ENCODE assay signal across 8 cellular contexts in the genomic region with DNA sequence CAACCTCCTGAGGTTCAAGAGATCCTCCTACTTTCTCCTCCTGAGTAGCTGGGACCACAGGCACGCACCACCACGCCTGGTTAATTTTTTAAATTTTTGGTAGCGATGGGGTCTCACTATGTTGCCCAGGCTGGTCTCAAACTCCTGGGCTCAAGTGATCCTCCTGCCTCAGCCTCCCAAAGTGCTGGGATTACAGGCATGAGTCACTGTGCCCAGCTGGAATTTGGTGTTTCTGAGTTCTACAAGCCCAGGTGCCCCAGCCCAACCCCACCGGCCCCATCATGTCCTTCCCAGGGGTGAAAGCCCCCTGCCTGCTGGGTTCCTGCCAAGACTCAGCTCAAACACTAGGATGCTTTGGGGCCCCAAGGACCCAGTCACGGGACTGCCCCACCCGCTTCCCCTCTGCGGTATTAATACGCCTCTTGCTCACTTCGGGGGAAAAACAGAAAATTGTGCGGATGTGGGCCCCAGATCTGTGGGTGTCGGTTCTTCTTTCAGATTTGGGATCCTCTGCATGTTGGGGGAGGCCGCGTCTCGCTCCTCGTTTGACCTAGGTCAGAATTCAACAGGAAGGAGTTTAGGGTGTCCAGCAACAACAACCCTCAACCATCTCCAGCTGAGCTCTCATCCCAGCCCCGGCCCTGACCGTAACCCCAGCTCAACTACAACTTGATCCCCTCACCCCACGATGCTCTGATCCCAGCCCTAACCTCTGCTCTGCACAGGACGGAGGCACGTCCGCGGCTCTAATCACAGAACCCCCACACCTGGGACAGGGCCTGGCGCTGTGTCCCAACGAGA. TPM values are rescaled to one million over a fixed set of nuclear protein-coding genes. Genes with fewer than 3 reads are reported as not detected.
A peak's percentile ranks its signal among the peaks of the same experiment; 100 is the strongest.
DNase-seq lines count a peak whose midpoint lies in the region; ATAC-seq, FAIRE-seq and TF ChIP-seq lines count a peak whose summit lies in the region.

No MANE protein-coding gene starts in this region.

- peak overlapping the region; percentile 88 for H3K27ac Mint-ChIP-seq in activated T-cell treated with anti-CD3 and anti-CD28 coated beads, Interleukin-2, amount 50 U/mL, for 24 hours
- H3K27ac Mint-ChIP-seq in naive B cell = peak overlapping the region; percentile 99 to 100 (median 100)

- H3K27me3 Mint-ChIP-seq in activated T-cell treated with anti-CD3 and anti-CD28 coated beads, Interleukin-2, amount 50 U/mL, for 24 hours = peaks cover 3% of the 10 kb centered on the region
- H3K27me3 Mint-ChIP-seq in naive B cell = no peaks in the 10 kb centered on the region

- H2AFZ ChIP-seq in mammary epithelial cell (ENCODE audit: low read depth, low read length) = no peak overlapping the region

- no peak overlapping the region for H3K4me2 ChIP-seq in mammary epithelial cell (ENCODE audit: insufficient read depth, low read depth, low read length)

- H3K79me2 ChIP-seq in mammary epithelial cell (ENCODE audit: insufficient read depth, low read length) = no peaks in the 10 kb centered on the region

- TF ChIP-seq POLR2A in NB4 (IDR thresholded peaks at IDR 0.05; ENCODE audit: extremely low read depth, insufficient read length) (no peak), testis (IDR thresholded peaks at IDR 0.05) (no peak)

- dilution Hi-C loops in mammary epithelial cell (cut with HindIII; ENCODE audit: low sequenced_read_pairs) = no loop called here

- no peak overlapping the region for H3K9ac ChIP-seq in mammary epithelial cell (ENCODE audit: insufficient read depth, low read length)

- 71 to 72% methylated on average over 24 of the region's 24 CpGs for WGBS in testis, 2 donors
- WGBS in mammary epithelial cell (ENCODE audit: low coverage, missing lambda C conversion rate) = 49% methylated on average over 17 of the region's 24 CpGs

- in situ Hi-C loops in mammary epithelial cell (cut with MboI; ENCODE audit: low sequenced_read_pairs in 2 of 2) = no loop called here

- H3K27me3 ChIP-seq in testis = no peaks in the 10 kb centered on the region
- H3K27me3 ChIP-seq in mammary epithelial cell (ENCODE audit: insufficient read depth, low read length) = no peaks in the 10 kb centered on the region

- BruUV-seq in mammary epithelial cell (replicated peaks; lab: Mats Ljungman, UMichigan) = no TSS peak

- CTCF ChIA-PET in mammary epithelial cell (lab: Charles Lee; ENCODE audit: low non-redundant PET) = no interaction called here

- H3K9me3 Mint-ChIP-seq in activated T-cell treated with anti-CD3 and anti-CD28 coated beads, Interleukin-2, amount 50 U/mL, for 24 hours = no peaks in the 10 kb centered on the region
- peaks cover 0 to 1% (median 0%) of the 10 kb centered on the region in 7 donors for H3K9me3 Mint-ChIP-seq in naive B cell

- H3K4me3 Mint-ChIP-seq in activated T-cell treated with anti-CD3 and anti-CD28 coated beads, Interleukin-2, amount 50 U/mL, for 24 hours = peak overlapping the region; percentile 62
- peak overlapping the region; percentile 59 to 92 (median 88) for H3K4me3 Mint-ChIP-seq in naive B cell

- H3K4me3 ChIP-seq in NB4 (ENCODE audit: low read depth, low read length) (no peak overlapping the region), testis (no peak overlapping the region), mammary epithelial cell (replicated peaks in 1 of 3; ENCODE audit: insufficient read depth in 1 of 3, low read depth in 2 of 3, low read length in 3 of 3) (no peak overlapping the region)

- peaks cover 40% of the 10 kb centered on the region for H3K4me1 Mint-ChIP-seq in activated T-cell treated with anti-CD3 and anti-CD28 coated beads, Interleukin-2, amount 50 U/mL, for 24 hours (ENCODE audit: low read depth)
- H3K4me1 Mint-ChIP-seq in naive B cell = peaks cover 0 to 94% (median 80%) of the 10 kb centered on the region in 3 donors

- intact Hi-C loops in testis (cut with DNase I; ENCODE audit: low total_unique reads) (no loop called here), mammary epithelial cell (cut with micrococcal nuclease) (no loop called here)

- H3K36me3 Mint-ChIP-seq in activated T-cell treated with anti-CD3 and anti-CD28 coated beads, Interleukin-2, amount 50 U/mL, for 24 hours (ENCODE audit: low read depth) = no peaks in the 10 kb centered on the region
- no peaks in the 10 kb centered on the region for H3K36me3 Mint-ChIP-seq in naive B cell

- no peaks in the 10 kb centered on the region for H3K4me1 ChIP-seq in testis
- H3K4me1 ChIP-seq in mammary epithelial cell (ENCODE audit: insufficient read depth, low read length) = no peaks in the 10 kb centered on the region

- H3K27ac ChIP-seq in testis (no peak overlapping the region), mammary epithelial cell (ENCODE audit: insufficient read depth, low read depth, low read length) (no peak overlapping the region)

- TF ChIP-seq CTCF in NB4 (IDR thresholded peaks at IDR 0.05; ENCODE audit: low read depth, low read length) (no peak), testis (IDR thresholded peaks at IDR 0.05) (no peak), D721Med (IDR thresholded peaks at IDR 0.05; ENCODE audit: insufficient read depth, missing control alignments) (no peak), mammary epithelial cell (conservative IDR thresholded peaks at IDR 0.05 in 1 of 2, IDR thresholded peaks at IDR 0.05 in 1 of 2; ENCODE audit: extremely low read depth in 1 of 2, insufficient read depth in 1 of 2, low read depth in 1 of 2, low read length in 2 of 2) (no peak)

- no peaks in the 10 kb centered on the region for H3K36me3 ChIP-seq in testis (ENCODE audit: low read depth, missing control alignments)
- H3K36me3 ChIP-seq in mammary epithelial cell (ENCODE audit: insufficient read depth, low read length) = no peaks in the 10 kb centered on the region

- ATAC-seq in GM19395 (IDR thresholded peaks at IDR 0.05; ENCODE audit: unreplicated experiment) (peak; percentile 55), naive B cell (ENCODE audit: low read depth in 2 of 2) (peak; percentile 73 to 74)

- FAIRE-seq in D721Med (lab: Jason Lieb, UNC) = no peak
- no peak for FAIRE-seq in frontal cortex (lab: Jason Lieb, UNC)

- no peaks in the 10 kb centered on the region for H4K20me1 ChIP-seq in mammary epithelial cell (ENCODE audit: insufficient read depth, low read length)

- DNase-seq in NB4 (ENCODE audit: low read depth) (peak; percentile 43), naive B cell (peak; percentile 95), testis (peak; percentile 21), D721Med (ENCODE audit: insufficient read length, low spot score) (no peak), frontal cortex (ENCODE audit: low spot score in 2 of 2) (no peak), mammary epithelial cell (no peak)
- peak; percentile 77 for DNase-seq in activated T-cell treated with anti-CD3 and anti-CD28 coated beads, Interleukin-2, amount 50 U/mL, for 24 hours

- H3K9me3 ChIP-seq in testis (no peaks in the 10 kb centered on the region), mammary epithelial cell (replicated peaks; ENCODE audit: insufficient read depth, low read length) (no peaks in the 10 kb centered on the region)

RNA-seq across cellular contexts. Expression of gene FCER2, which starts 3.7 kb away (rescaled TPM):
- polyA plus RNA-seq in naive B cell (ENCODE audit: low read depth in 6 of 6) (100 to 1,000 TPM; 613 to 938 (median 691) TPM), testis (ENCODE audit: insufficient read depth, low read depth, low replicate concordance) (1.1 TPM), mammary epithelial cell (not detected)
- total RNA-seq in testis (under 1 TPM; 0.79 to 0.87 TPM), frontal cortex (not detected), mammary epithelial cell (not detected)
- polyA minus RNA-seq in mammary epithelial cell = not detected

RNA-seq across cellular contexts. Expression of gene TRAPPC5, which starts 25.0 kb away (rescaled TPM):
- 100 to 1,000 TPM; 171 to 260 (median 224) TPM for polyA plus RNA-seq in naive B cell (ENCODE audit: low read depth in 6 of 6)
- total RNA-seq in testis = 100 to 1,000 TPM; 194 to 226 TPM
- polyA plus RNA-seq in testis (ENCODE audit: insufficient read depth, low read depth, low replicate concordance) = 214 TPM
- total RNA-seq in frontal cortex = 15.5 TPM
- 100 to 1,000 TPM in 1 of 2 donors, 10 to 100 TPM in 1; 41.8 to 129 TPM for total RNA-seq in mammary epithelial cell
- polyA plus RNA-seq in mammary epithelial cell = 50.9 TPM
- 11.0 TPM for polyA minus RNA-seq in mammary epithelial cell

RNA-seq across cellular contexts. Expression of gene CLEC4G, which starts 26.3 kb away (rescaled TPM):
- polyA plus RNA-seq in naive B cell (ENCODE audit: low read depth in 6 of 6) (1 to 10 TPM; 1.4 to 3.2 (median 1.8) TPM), testis (ENCODE audit: insufficient read depth, low read depth, low replicate concordance) (0.71 TPM), mammary epithelial cell (not detected)
- total RNA-seq in testis (1 to 10 TPM in 1 of 2 donors, not detected in 1; 1.2 TPM), frontal cortex (0.82 TPM), mammary epithelial cell (not detected)
- polyA minus RNA-seq in mammary epithelial cell = not detected

RNA-seq across cellular contexts. Expression of gene MCEMP1, which starts 28.7 kb away (rescaled TPM):
- under 1 TPM in 2 of 6 donors, not detected in 4; 0.39 to 0.58 TPM for polyA plus RNA-seq in naive B cell (ENCODE audit: low read depth in 6 of 6)
- not detected for total RNA-seq in testis
- polyA plus RNA-seq in testis (ENCODE audit: insufficient read depth, low read depth, low replicate concordance) = not detected
- total RNA-seq in frontal cortex = not detected
- not detected for total RNA-seq in mammary epithelial cell
- 0.11 TPM for polyA plus RNA-seq in mammary epithelial cell
- polyA minus RNA-seq in mammary epithelial cell = not detected

RNA-seq across cellular contexts. Expression of gene RETN, which starts 36.7 kb away (rescaled TPM):
- not detected for polyA plus RNA-seq in naive B cell (ENCODE audit: low read depth in 6 of 6)
- total RNA-seq in testis = not detected
- 1.9 TPM for polyA plus RNA-seq in testis (ENCODE audit: insufficient read depth, low read depth, low replicate concordance)
- not detected for total RNA-seq in frontal cortex
- not detected for total RNA-seq in mammary epithelial cell
- not detected for polyA plus RNA-seq in mammary epithelial cell
- not detected for polyA minus RNA-seq in mammary epithelial cell

Comparison
In these comparisons a context has a peak if more than half of its experiments do, and no peak if none do; other contexts are left out.
1. DNase-seq: peak in NB4 (single experiment), activated T-cell treated with anti-CD3 and anti-CD28 coated beads, Interleukin-2, amount 50 U/mL, for 24 hours (single experiment), naive B cell (single experiment) and testis (single experiment); none in D721Med (single experiment), frontal cortex (0 of 2) and mammary epithelial cell (single experiment).